21 cellular contexts compared by ENCODE assay signal in genomic region chr10:132275426-132276178, GRCh38. TPM values are rescaled to one million over a fixed set of nuclear protein-coding genes. Genes with fewer than 3 reads are reported as not detected.
DNase-seq lines count a peak whose midpoint lies in the region; ATAC-seq, FAIRE-seq and TF ChIP-seq lines count a peak whose summit lies in the region.
"Had no signal": no experiment of that assay in that cellular context is flagged by ENCODE, and none has a peak within 500 bp of the region (broad histone marks: within the 10 kb centered on the region; RNA-seq: fewer than 3 reads in every experiment).

No MANE protein-coding gene starts in this region.

- WGBS in right cardiac atrium = 94% methylated on average over 26 of the region's 26 CpGs
- 87 to 92% methylated on average over 26 of the region's 26 CpGs for WGBS in aorta, 2 donors

- TF ChIP-seq CTCF in RWPE2 (IDR thresholded peaks at IDR 0.05; ENCODE audit: poor library complexity, severe bottlenecking) (no peak), kidney (IDR thresholded peaks at IDR 0.05; ENCODE audit: borderline replicate concordance, extremely low read depth, insufficient read depth) (no peak)

- H3K4me3 ChIP-seq in right cardiac atrium (ENCODE audit: low read length) = no peak overlapping the region
- H3K4me3 ChIP-seq in RWPE2 (ENCODE audit: severe bottlenecking) = no peak overlapping the region
- H3K4me3 ChIP-seq in kidney (ENCODE audit: low read length in 2 of 2) = no peak overlapping the region
- H3K4me3 ChIP-seq in aorta (ENCODE audit: low read length in 2 of 2) = no peak overlapping the region
- H3K4me3 ChIP-seq: A549, GM23248 had no signal

- no peaks in the 10 kb centered on the region for H3K9me3 ChIP-seq in right cardiac atrium (ENCODE audit: control insufficient read depth, low read length)
- H3K9me3 ChIP-seq in RWPE2 (ENCODE audit: severe bottlenecking) = no peaks in the 10 kb centered on the region
- H3K9me3 ChIP-seq in kidney (ENCODE audit: control insufficient read depth in 1 of 2, low read length in 2 of 2) = no peaks in the 10 kb centered on the region
- no peaks in the 10 kb centered on the region for H3K9me3 ChIP-seq in aorta (ENCODE audit: control insufficient read depth, low read length)
- H3K9me3 ChIP-seq: A549 had no signal

- intact Hi-C loops in right cardiac atrium (cut with DNase I) = no loop called here
- intact Hi-C loops in left cardiac atrium (cut with DNase I) = no loop called here
- intact Hi-C loops in kidney (cut with DNase I) = no loop called here
- intact Hi-C loops in aorta (cut with DNase I) = no loop called here

- H3K27ac ChIP-seq in right cardiac atrium (ENCODE audit: low read length) (no peak overlapping the region), RWPE2 (ENCODE audit: poor library complexity, severe bottlenecking) (no peak overlapping the region), kidney (ENCODE audit: low read depth in 2 of 2, low read length in 2 of 2) (no peak overlapping the region), aorta (ENCODE audit: low read depth in 1 of 2, low read length in 2 of 2) (no peak overlapping the region)
- H3K27ac ChIP-seq: A549, GM23248 had no signal

- no peak for FAIRE-seq in kidney (lab: Jason Lieb, UNC)
- FAIRE-seq: A549, G401.6, GM12891, GM19239, H54, HTR-8/SVneo had no signal

- ATAC-seq in right cardiac atrium (no peak), left cardiac atrium (no peak), RWPE2 (ENCODE audit: low read depth) (no peak), aorta (ENCODE audit: low FRiP score) (no peak)
- ATAC-seq: A549; CD8-positive, alpha-beta T cell had no signal

- H3K27me3 ChIP-seq in right cardiac atrium (ENCODE audit: control insufficient read depth, insufficient read depth) (no peaks in the 10 kb centered on the region), RWPE2 (ENCODE audit: insufficient read depth, poor library complexity, severe bottlenecking) (peaks cover 4% of the 10 kb centered on the region), aorta (ENCODE audit: control insufficient read depth in 1 of 2, insufficient read depth in 2 of 2, low read length in 1 of 2) (no peaks in the 10 kb centered on the region)

- H3K9ac ChIP-seq in kidney (ENCODE audit: low read length in 2 of 2) = no peak overlapping the region
- H3K9ac ChIP-seq: GM23248 had no signal

- H3K36me3 ChIP-seq in RWPE2 (ENCODE audit: low read depth) = no peaks in the 10 kb centered on the region
- no peaks in the 10 kb centered on the region for H3K36me3 ChIP-seq in kidney (ENCODE audit: control insufficient read depth in 1 of 2, insufficient read depth in 2 of 2, low read length in 2 of 2)
- no peaks in the 10 kb centered on the region for H3K36me3 ChIP-seq in aorta (ENCODE audit: control insufficient read depth in 1 of 2, insufficient read depth in 2 of 2, low read length in 1 of 2)

- peak in 2 of 3 donors; percentile 7 to 17 for DNase-seq in right cardiac atrium
- no peak for DNase-seq in left cardiac atrium
- peak; percentile 63 for DNase-seq in RWPE2 (ENCODE audit: low spot score)
- peak; percentile 56 for DNase-seq in kidney
- DNase-seq in aorta = peak; percentile 34 to 72
- no peak for DNase-seq in 8988T
- no peak for DNase-seq in C1 segment of cervical spinal cord (lab: John Stamatoyannopoulos, UW)
- DNase-seq: AML-193; Calu3; CD8-positive, alpha-beta T cell; DMS 273 treated with DMSO at 0.1 percent for 48 hours; DMS53; GM23248; HCEC 1CT; KBM-7 had no signal

- H3K4me1 ChIP-seq in right cardiac atrium (ENCODE audit: control insufficient read depth, insufficient read depth, low read length) (no peaks in the 10 kb centered on the region), RWPE2 (ENCODE audit: insufficient read depth, poor library complexity, severe bottlenecking) (no peaks in the 10 kb centered on the region), kidney (ENCODE audit: control insufficient read depth in 1 of 2, insufficient read depth in 1 of 2, low read depth in 1 of 2, low read length in 2 of 2) (peaks cover 0 to 6% of the 10 kb centered on the region in 2 donors), aorta (ENCODE audit: control insufficient read depth in 1 of 2, insufficient read depth in 2 of 2, low read length in 2 of 2) (no peaks in the 10 kb centered on the region)
- H3K4me1 ChIP-seq: A549 had no signal

RNA-seq across cellular contexts. Expression of gene STK32C, which starts 32.1 kb away (rescaled TPM):
- total RNA-seq in right cardiac atrium = 1 to 10 TPM; 5.7 to 7.3 (median 6.7) TPM
- polyA plus RNA-seq in right cardiac atrium = 6.9 TPM
- 1 to 10 TPM; 6.1 to 6.6 TPM for total RNA-seq in left cardiac atrium
- total RNA-seq in kidney = 14.4 TPM
- 11.6 TPM for polyA plus RNA-seq in kidney (ENCODE audit: insufficient read depth, low read depth, low replicate concordance)
- total RNA-seq in aorta = 10 to 100 TPM in 1 of 2 donors, 1 to 10 TPM in 1; 7.1 to 12.2 TPM
- 10 to 100 TPM in 1 of 2 donors, 1 to 10 TPM in 1; 4.9 to 12.4 TPM for polyA plus RNA-seq in aorta

RNA-seq across cellular contexts. Expression of gene LRRC27, which starts 56.4 kb away (rescaled TPM):
- total RNA-seq in right cardiac atrium = 1 to 10 TPM; 3.7 to 9.3 (median 6.8) TPM
- 5.4 TPM for polyA plus RNA-seq in right cardiac atrium
- 1 to 10 TPM; 3.7 to 4.4 TPM for total RNA-seq in left cardiac atrium
- total RNA-seq in kidney = 14.6 TPM
- polyA plus RNA-seq in kidney (ENCODE audit: insufficient read depth, low read depth, low replicate concordance) = 14.4 TPM
- total RNA-seq in aorta = 10 to 100 TPM in 1 of 2 donors, 1 to 10 TPM in 1; 4.6 to 11.7 TPM
- polyA plus RNA-seq in aorta = 1 to 10 TPM; 3.1 to 9.0 TPM

Comparison
In these comparisons a context has a peak if more than half of its experiments do, and no peak if none do; other contexts are left out.
1. DNase-seq: peak in right cardiac atrium (2 of 3), RWPE2 (single experiment), kidney (single experiment) and aorta (2 of 2); none in left cardiac atrium (single experiment), 8988T (single experiment) and C1 segment of cervical spinal cord (0 of 14).